Comparison of ENCODE assay signal across 12 cellular contexts in the genomic region with DNA sequence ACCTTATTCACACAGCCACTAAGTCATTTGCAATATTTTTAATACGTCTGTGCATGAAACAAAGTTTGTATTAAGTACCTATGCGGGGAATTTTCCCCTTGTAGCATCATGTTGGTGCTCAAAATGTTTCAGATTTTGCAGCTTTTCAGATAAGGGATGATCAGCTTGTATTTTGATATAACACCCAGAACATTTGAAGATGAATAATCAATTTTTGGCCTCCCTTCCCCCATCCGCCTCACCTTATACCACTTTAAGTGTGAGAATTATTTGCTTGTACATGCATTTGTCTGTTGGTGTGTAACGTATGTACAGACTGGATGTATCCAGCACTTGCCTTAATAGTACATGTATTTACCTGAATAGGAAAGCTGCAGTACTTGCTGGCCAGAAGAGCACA. TPM values are rescaled to one million over a fixed set of nuclear protein-coding genes. Genes with fewer than 3 reads are reported as not detected.
DNase-seq lines count a peak whose midpoint lies in the region; ATAC-seq, FAIRE-seq and TF ChIP-seq lines count a peak whose summit lies in the region.
"Had no signal": no experiment of that assay in that cellular context is flagged by ENCODE, and none has a peak within 500 bp of the region (broad histone marks: within the 10 kb centered on the region; RNA-seq: fewer than 3 reads in every experiment).

No MANE protein-coding gene starts in this region.

- in situ Hi-C loops in astrocyte of the cerebellum (cut with HindIII; ENCODE audit: low sequenced_read_pairs): no loop called here
- in situ Hi-C loops in GM13977 (cut with MboI; ENCODE audit: low pct_unique_long_range_greater_than_20kb, low sequenced_read_pairs, unreplicated experiment): loop anchor here (10.0 to 25.0 kb wide), 3 partner anchors 52 to 451 kb away; a partner anchor contains a TSS

- FAIRE-seq in A549 (lab: Jason Lieb, UNC) (no peak), GM18507 (lab: Jason Lieb, UNC) (peak; percentile 57)

- CTCF ChIA-PET in A549 (lab: Yijun Ruan, JAX): interaction anchor here (0.7 to 7.0 kb wide), 24 partner anchors 8 to 604 kb away, joined by 3 to 135 read pairs (median 4); a partner anchor contains a TSS

- ATAC-seq in A549: no peak
- no peak for ATAC-seq in HG03457 (IDR thresholded peaks at IDR 0.05; ENCODE audit: unreplicated experiment)

- peak overlapping the region in 1 of 2 donors; percentile 34 for H3K9ac ChIP-seq in mucosa of rectum (ENCODE audit: low read depth in 1 of 2, low read length in 2 of 2)

- TF ChIP-seq CTCF in A549 (IDR thresholded peaks at IDR 0.05) (no peak), astrocyte of the cerebellum (IDR thresholded peaks at IDR 0.05; ENCODE audit: low read depth, low read length, missing control alignments) (no peak), GM13977 (IDR thresholded peaks at IDR 0.05; ENCODE audit: extremely low read depth, insufficient read depth, missing control alignments) (no peak)

- H3K4me1 ChIP-seq in A549: peaks cover 17% of the 10 kb centered on the region
- H3K4me1 ChIP-seq in mucosa of rectum (ENCODE audit: control insufficient read depth in 2 of 2, insufficient read depth in 2 of 2, low read length in 2 of 2): peaks cover 29 to 32% of the 10 kb centered on the region in 2 donors

- peaks cover 0 to under 1% of the 10 kb centered on the region in 2 donors for H3K36me3 ChIP-seq in mucosa of rectum (ENCODE audit: control insufficient read depth in 2 of 2, insufficient read depth in 2 of 2, low read length in 2 of 2)

- DNase-seq in A549 (ENCODE audit: low read depth in 1 of 2, low spot score in 1 of 2) (no peak), GM18507 (ENCODE audit: extremely low spot score, insufficient read length, low read depth) (no peak), astrocyte of the cerebellum (ENCODE audit: low read depth) (no peak), GM13977 (ENCODE audit: low spot score) (no peak), mesenteric fat pad (ENCODE audit: low spot score) (no peak), SKM-1 treated with dmso at 0.1 percent for 144 hours (lab: John Stamatoyannopoulos, UW; ENCODE audit: unreplicated experiment) (no peak)
- DNase-seq: activated T-cell treated with anti-CD3 and anti-CD28 coated beads for 4 hours; DMS79; NCI-H748 treated with DMSO at 0.1 percent for 48 hours; stimulated activated CD4-positive, alpha-beta T cell treated with anti-CD3 and anti-CD28 coated beads, Interleukin-12 subunit alpha, Interleukin-12 subunit beta, amount 100 ng/mL, for 4 hours had no signal

- TF ChIP-seq EP300 in A549 (IDR thresholded peaks at IDR 0.05): no peak

- no peaks in the 10 kb centered on the region for H3K27me3 ChIP-seq in mucosa of rectum (ENCODE audit: control insufficient read depth in 2 of 2, insufficient read depth in 2 of 2, low read length in 2 of 2)

- TF ChIP-seq POLR2A in A549 (IDR thresholded peaks at IDR 0.05; ENCODE audit: low read length): no peak

- POLR2A ChIA-PET in A549 (lab: Yijun Ruan, JAX): no interaction called here

- H3K9me3 ChIP-seq in A549 (no peaks in the 10 kb centered on the region), mucosa of rectum (ENCODE audit: control insufficient read depth in 2 of 2, low read length in 2 of 2) (no peaks in the 10 kb centered on the region)

- H3K27ac ChIP-seq in A549: no peak overlapping the region; a peak in 1 of 6 replicates
- peak overlapping the region in 1 of 2 donors; percentile 13 for H3K27ac ChIP-seq in mucosa of rectum (ENCODE audit: low read depth in 2 of 2, low read length in 2 of 2)

- peak overlapping the region; percentile 88 for H3K4me2 ChIP-seq in A549

- 92% methylated on average over 4 of the region's 4 CpGs for WGBS in A549 (ENCODE audit: missing lambda C conversion rate)

- H3K4me3 ChIP-seq in A549 (no peak overlapping the region), astrocyte of the cerebellum (ENCODE audit: low read depth, low read length) (peak overlapping the region; percentile 60), mucosa of rectum (ENCODE audit: low read length in 2 of 2) (peak overlapping the region; percentile 74 to 90)

- TF ChIP-seq RAD21 in A549 (conservative IDR thresholded peaks at IDR 0.05 in 1 of 2, IDR thresholded peaks at IDR 0.05 in 1 of 2): no peak

TF ChIP-seq in A549, 52 proteins besides CTCF, POLR2A, EP300 and RAD21:
- no peak for TF ChIP-seq CBX2 (IDR thresholded peaks at IDR 0.05; ENCODE audit: borderline replicate concordance, low read depth)
- no peak for TF ChIP-seq FOSB (CRISPR knock-in tag; IDR thresholded peaks at IDR 0.05)
- TF ChIP-seq SREBF2 (IDR thresholded peaks at IDR 0.05): no peak
- TF ChIP-seq, protein P1, sequence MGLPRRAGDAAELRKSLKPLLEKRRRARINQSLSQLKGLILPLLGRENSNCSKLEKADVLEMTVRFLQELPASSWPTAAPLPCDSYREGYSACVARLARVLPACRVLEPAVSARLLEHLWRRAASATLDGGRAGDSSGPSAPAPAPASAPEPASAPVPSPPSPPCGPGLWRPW (IDR thresholded peaks at IDR 0.05): no peak
- no peak for TF ChIP-seq ZSCAN20 (CRISPR knock-in tag; IDR thresholded peaks at IDR 0.05)
- no peak for TF ChIP-seq GATA3 (IDR thresholded peaks at IDR 0.05; ENCODE audit: borderline replicate concordance)
- no peak for TF ChIP-seq ESRRA (IDR thresholded peaks at IDR 0.05; ENCODE audit: borderline replicate concordance, low read length)
- TF ChIP-seq NPAS2 (CRISPR knock-in tag; IDR thresholded peaks at IDR 0.05; ENCODE audit: borderline replicate concordance): no peak
- no peak for TF ChIP-seq JUNB (IDR thresholded peaks at IDR 0.05)
- TF ChIP-seq RNF2 (IDR thresholded peaks at IDR 0.05; ENCODE audit: borderline replicate concordance, low read depth): no peak
- TF ChIP-seq CEBPB (IDR thresholded peaks at IDR 0.05): no peak
- TF ChIP-seq POLR2AphosphoS2 (conservative IDR thresholded peaks at IDR 0.05; ENCODE audit: low read length): no peak
- TF ChIP-seq, protein P2, sequence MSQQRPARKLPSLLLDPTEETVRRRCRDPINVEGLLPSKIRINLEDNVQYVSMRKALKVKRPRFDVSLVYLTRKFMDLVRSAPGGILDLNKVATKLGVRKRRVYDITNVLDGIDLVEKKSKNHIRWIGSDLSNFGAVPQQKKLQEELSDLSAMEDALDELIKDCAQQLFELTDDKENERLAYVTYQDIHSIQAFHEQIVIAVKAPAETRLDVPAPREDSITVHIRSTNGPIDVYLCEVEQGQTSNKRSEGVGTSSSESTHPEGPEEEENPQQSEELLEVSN (IDR thresholded peaks at IDR 0.05; ENCODE audit: borderline replicate concordance, low read depth): no peak
- TF ChIP-seq MAZ (IDR thresholded peaks at IDR 0.05; ENCODE audit: borderline replicate concordance, low read depth, low read length): no peak
- TF ChIP-seq TP53 (CRISPR knock-in tag; IDR thresholded peaks at IDR 0.05): no peak

RNA-seq across cellular contexts. Expression of a gene that starts 1.7 kb away (rescaled TPM):
- 6.5 and 7.7 TPM in 2 replicates for polyA plus RNA-seq in A549 (2011; rRNA removed)
- polyA plus RNA-seq in A549 (2012; cell fraction: cytosol; rRNA removed): 0.78 and 0.82 TPM in 2 replicates
- 0.61 and 0.92 TPM in 2 replicates for polyA plus RNA-seq in A549 (2012; cell fraction: nucleus; rRNA removed)
- 2.6 to 3.1 TPM (median 2.9 TPM) in 3 replicates for polyA plus RNA-seq in A549 (2017; fragmentation: RNase III; extraction: RNeasy Plus Mini Kit Qiagen cat#74134 plus additional on column Dnase treatment)
- 4.7 and 6.0 TPM in 2 replicates for polyA minus RNA-seq in A549 (2011; rRNA and poly(A)+ RNA removed)
- 25.1 TPM for total RNA-seq in mesenteric fat pad
